Comparison of ENCODE assay signal across 21 cellular contexts in the genomic region with DNA sequence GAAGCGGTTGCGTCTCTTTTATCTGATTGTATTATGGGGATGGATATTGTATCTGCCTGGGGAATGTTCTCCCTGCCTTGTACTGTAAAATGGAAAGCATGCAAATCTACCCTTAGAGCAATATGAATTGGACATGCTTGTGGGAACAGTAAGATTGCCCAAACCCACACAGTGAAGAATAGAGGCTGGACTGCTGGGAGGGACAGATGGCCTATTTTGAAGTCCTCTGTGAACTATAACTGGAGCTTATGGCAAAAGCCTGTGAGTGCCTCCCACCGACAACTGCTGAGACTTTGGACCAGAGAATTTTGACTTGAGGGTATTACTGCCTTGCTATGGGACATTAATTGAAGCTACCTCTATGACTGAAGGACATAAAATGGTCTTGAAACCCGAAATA.
DNase-seq lines count a peak whose midpoint lies in the region; ATAC-seq and TF ChIP-seq lines count a peak whose summit lies in the region.
"Had no signal": no experiment of that assay in that cellular context is flagged by ENCODE, and none has a peak within 500 bp of the region (broad histone marks: within the 10 kb centered on the region; RNA-seq: fewer than 3 reads in every experiment).

No MANE protein-coding gene starts in this region.

- DNase-seq in activated CD8-positive, alpha-beta T cell treated with anti-CD3 and anti-CD28 coated beads, Interleukin-2, amount 10 ng/mL, durations not matched to agents 7 days and 5 days: no peak
- no peak for DNase-seq in activated CD8-positive, alpha-beta T cell treated with anti-CD3 and anti-CD28 coated beads for 36 hours
- peak; percentile 94 for DNase-seq in cerebellar cortex (ENCODE audit: low spot score)
- no peak for DNase-seq in neural progenitor cell (ENCODE audit: low spot score)
- DNase-seq in GDM1 (lab: John Stamatoyannopoulos, UW): no peak
- no peak for DNase-seq in head of caudate nucleus
- no peak for DNase-seq in right atrium auricular region (ENCODE audit: low spot score)
- DNase-seq: ACHN; BE2C; CD4-positive, CD25-positive, alpha-beta regulatory T cell; CD8-positive, alpha-beta memory T cell; COR-L47; DMS153; DMS79; GOT3; H7; HFFc6; IMR-90 had no signal

- H3K79me2 ChIP-seq in neural progenitor cell (ENCODE audit: low read depth): no peaks in the 10 kb centered on the region

- no peak overlapping the region for H3K4me2 ChIP-seq in neural progenitor cell

- H3K9me3 Mint-ChIP-seq in activated CD8-positive, alpha-beta T cell treated with anti-CD3 and anti-CD28 coated beads, Interleukin-2, amount 10 ng/mL, durations not matched to agents 7 days and 5 days (ENCODE audit: insufficient read depth): no peaks in the 10 kb centered on the region
- H3K9me3 Mint-ChIP-seq in activated CD8-positive, alpha-beta T cell treated with anti-CD3 and anti-CD28 coated beads for 36 hours: no peaks in the 10 kb centered on the region
- peaks cover 4% of the 10 kb centered on the region for H3K9me3 Mint-ChIP-seq in neural progenitor cell

- H3K4me1 ChIP-seq in neural progenitor cell: peaks cover 26% of the 10 kb centered on the region
- H3K4me1 ChIP-seq in right atrium auricular region: peaks cover 0 to 8% of the 10 kb centered on the region in 2 donors

- H3K4me3 ChIP-seq in neural progenitor cell: no peak overlapping the region
- no peak overlapping the region for H3K4me3 ChIP-seq in right atrium auricular region
- H3K4me3 ChIP-seq: GM12878 had no signal

- no peaks in the 10 kb centered on the region for H4K20me1 ChIP-seq in neural progenitor cell (ENCODE audit: low read depth)

- H3K36me3 ChIP-seq in neural progenitor cell (no peaks in the 10 kb centered on the region), right atrium auricular region (no peaks in the 10 kb centered on the region)
- H3K36me3 ChIP-seq: BE2C had no signal

- no peak for ATAC-seq in activated CD8-positive, alpha-beta T cell treated with anti-CD3 and anti-CD28 coated beads, Interleukin-2, amount 10 ng/mL, durations not matched to agents 7 days and 5 days
- no peak for ATAC-seq in activated CD8-positive, alpha-beta T cell treated with anti-CD3 and anti-CD28 coated beads for 36 hours
- ATAC-seq: GM12878, HCT116 had no signal

- H3K27ac Mint-ChIP-seq in activated CD8-positive, alpha-beta T cell treated with anti-CD3 and anti-CD28 coated beads, Interleukin-2, amount 10 ng/mL, durations not matched to agents 7 days and 5 days: peak overlapping the region; percentile 12
- no peak overlapping the region for H3K27ac Mint-ChIP-seq in activated CD8-positive, alpha-beta T cell treated with anti-CD3 and anti-CD28 coated beads for 36 hours
- H3K27ac Mint-ChIP-seq in neural progenitor cell: peak overlapping the region; percentile 14
- H3K27ac Mint-ChIP-seq: CD4-positive, CD25-positive, alpha-beta regulatory T cell; CD8-positive, alpha-beta memory T cell; HFFc6 had no signal

- CTCF ChIA-PET in activated CD8-positive, alpha-beta T cell treated with anti-CD3 and anti-CD28 coated beads, Interleukin-2, amount 10 ng/mL, durations not matched to agents 7 days and 5 days (lab: Charles Lee): no interaction called here
- CTCF ChIA-PET in activated CD8-positive, alpha-beta T cell treated with anti-CD3 and anti-CD28 coated beads for 36 hours (lab: Charles Lee): no interaction called here

- H3K9me3 ChIP-seq in neural progenitor cell (ENCODE audit: low read depth) (no peaks in the 10 kb centered on the region), right atrium auricular region (no peaks in the 10 kb centered on the region)
- H3K9me3 ChIP-seq: BE2C had no signal

- H3K9ac ChIP-seq in neural progenitor cell: no peak overlapping the region

- H3F3A ChIP-seq in neural progenitor cell (ENCODE audit: low read depth): peaks cover 19% of the 10 kb centered on the region

- no peak overlapping the region for H3K4me3 Mint-ChIP-seq in activated CD8-positive, alpha-beta T cell treated with anti-CD3 and anti-CD28 coated beads, Interleukin-2, amount 10 ng/mL, durations not matched to agents 7 days and 5 days
- H3K4me3 Mint-ChIP-seq in activated CD8-positive, alpha-beta T cell treated with anti-CD3 and anti-CD28 coated beads for 36 hours: no peak overlapping the region
- no peak overlapping the region for H3K4me3 Mint-ChIP-seq in neural progenitor cell
- H3K4me3 Mint-ChIP-seq: CD4-positive, CD25-positive, alpha-beta regulatory T cell; CD8-positive, alpha-beta memory T cell; HFFc6 had no signal

- intact Hi-C loops in activated CD8-positive, alpha-beta T cell treated with anti-CD3 and anti-CD28 coated beads for 36 hours (cut with micrococcal nuclease): no loop called here
- intact Hi-C loops in head of caudate nucleus (cut with DNase I): no loop called here

- H3K4me1 Mint-ChIP-seq in activated CD8-positive, alpha-beta T cell treated with anti-CD3 and anti-CD28 coated beads, Interleukin-2, amount 10 ng/mL, durations not matched to agents 7 days and 5 days (ENCODE audit: low read depth): peaks cover under 1% of the 10 kb centered on the region
- H3K4me1 Mint-ChIP-seq in activated CD8-positive, alpha-beta T cell treated with anti-CD3 and anti-CD28 coated beads for 36 hours (ENCODE audit: low read depth): peaks cover 12% of the 10 kb centered on the region
- peaks cover 34% of the 10 kb centered on the region for H3K4me1 Mint-ChIP-seq in neural progenitor cell

- POLR2A ChIA-PET in activated CD8-positive, alpha-beta T cell treated with anti-CD3 and anti-CD28 coated beads, Interleukin-2, amount 10 ng/mL, durations not matched to agents 7 days and 5 days (lab: Charles Lee): no interaction called here
- POLR2A ChIA-PET in activated CD8-positive, alpha-beta T cell treated with anti-CD3 and anti-CD28 coated beads for 36 hours (lab: Charles Lee): no interaction called here

- H3K27me3 Mint-ChIP-seq in activated CD8-positive, alpha-beta T cell treated with anti-CD3 and anti-CD28 coated beads, Interleukin-2, amount 10 ng/mL, durations not matched to agents 7 days and 5 days (ENCODE audit: low read depth): peaks cover 3% of the 10 kb centered on the region
- peaks cover 1% of the 10 kb centered on the region for H3K27me3 Mint-ChIP-seq in activated CD8-positive, alpha-beta T cell treated with anti-CD3 and anti-CD28 coated beads for 36 hours
- H3K27me3 Mint-ChIP-seq in neural progenitor cell (ENCODE audit: insufficient read depth, low read depth): peaks cover 13% of the 10 kb centered on the region

- no peak for TF ChIP-seq CTCF in activated CD8-positive, alpha-beta T cell treated with anti-CD3 and anti-CD28 coated beads for 36 hours (IDR thresholded peaks at IDR 0.05)
- no peak for TF ChIP-seq CTCF in neural progenitor cell (IDR thresholded peaks at IDR 0.05)
- TF ChIP-seq CTCF in right atrium auricular region (IDR thresholded peaks at IDR 0.05): no peak

- no peaks in the 10 kb centered on the region for H3K36me3 Mint-ChIP-seq in activated CD8-positive, alpha-beta T cell treated with anti-CD3 and anti-CD28 coated beads, Interleukin-2, amount 10 ng/mL, durations not matched to agents 7 days and 5 days (ENCODE audit: low read depth)
- no peaks in the 10 kb centered on the region for H3K36me3 Mint-ChIP-seq in activated CD8-positive, alpha-beta T cell treated with anti-CD3 and anti-CD28 coated beads for 36 hours (ENCODE audit: low read depth)
- peaks cover 2% of the 10 kb centered on the region for H3K36me3 Mint-ChIP-seq in neural progenitor cell
- H3K36me3 Mint-ChIP-seq: CD4-positive, CD25-positive, alpha-beta regulatory T cell had no signal

- H3K27me3 ChIP-seq in neural progenitor cell: no peaks in the 10 kb centered on the region
- no peaks in the 10 kb centered on the region for H3K27me3 ChIP-seq in right atrium auricular region
- H3K27me3 ChIP-seq: BE2C had no signal

- no peak overlapping the region for H2AFZ ChIP-seq in neural progenitor cell (replicated peaks)

- H3K27ac ChIP-seq in neural progenitor cell (no peak overlapping the region), right atrium auricular region (no peak overlapping the region)
- H3K27ac ChIP-seq: HL-60 had no signal
